1 cellular context compared by ENCODE assay signal in the genomic region with DNA sequence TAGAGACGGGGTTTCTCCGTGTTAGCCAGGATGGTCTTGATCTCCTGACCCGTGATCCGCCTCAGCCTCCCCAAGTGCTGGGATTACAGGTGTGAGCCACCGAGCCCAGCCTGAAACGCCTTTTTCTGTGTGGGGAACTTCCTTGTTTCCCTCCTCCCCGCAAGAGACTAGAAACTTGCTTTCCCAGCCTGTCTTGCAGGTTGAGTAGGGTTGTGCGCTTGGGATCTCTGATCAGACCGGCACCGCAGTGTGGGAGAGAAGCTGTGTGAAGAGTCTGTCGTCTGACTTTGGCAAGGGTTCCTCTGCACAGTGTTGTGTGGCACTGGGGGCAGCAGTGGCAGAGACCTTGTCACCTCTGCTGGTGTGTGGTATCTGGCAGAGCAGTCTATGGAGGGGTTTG.
TF ChIP-seq lines count a peak whose summit lies in the region.

No MANE protein-coding gene starts in this region.

TF ChIP-seq in GM12878, 131 proteins besides CTCF, POLR2A, EP300 and RAD21:
- TF ChIP-seq RB1 (IDR thresholded peaks at IDR 0.05; ENCODE audit: borderline replicate concordance) (no peak), POLR2AphosphoS5 (IDR thresholded peaks at IDR 0.05; ENCODE audit: low read length) (peak; percentile 29; the same call in 1 of the 2 replicates), CHD1 (IDR thresholded peaks at IDR 0.05; ENCODE audit: low read depth, low read length) (no peak), SP1 (IDR thresholded peaks at IDR 0.05; ENCODE audit: low read depth, low read length) (no peak)
- TF ChIP-seq, protein P1, sequence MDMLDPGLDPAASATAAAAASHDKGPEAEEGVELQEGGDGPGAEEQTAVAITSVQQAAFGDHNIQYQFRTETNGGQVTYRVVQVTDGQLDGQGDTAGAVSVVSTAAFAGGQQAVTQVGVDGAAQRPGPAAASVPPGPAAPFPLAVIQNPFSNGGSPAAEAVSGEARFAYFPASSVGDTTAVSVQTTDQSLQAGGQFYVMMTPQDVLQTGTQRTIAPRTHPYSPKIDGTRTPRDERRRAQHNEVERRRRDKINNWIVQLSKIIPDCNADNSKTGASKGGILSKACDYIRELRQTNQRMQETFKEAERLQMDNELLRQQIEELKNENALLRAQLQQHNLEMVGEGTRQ (IDR thresholded peaks at IDR 0.05; ENCODE audit: borderline replicate concordance, low read depth, low read length) = no peak
